Comparison of ENCODE assay signal across 8 cellular contexts in genomic region chr19:7917292-7918061, GRCh38. TPM values are rescaled to one million over a fixed set of nuclear protein-coding genes. Genes with fewer than 3 reads are reported as not detected.
A peak's percentile ranks its signal among the peaks of the same experiment; 100 is the strongest.
DNase-seq lines count a peak whose midpoint lies in the region; ATAC-seq and TF ChIP-seq lines count a peak whose summit lies in the region.

No MANE protein-coding gene starts in this region.

- H3K27ac ChIP-seq in endodermal cell (ENCODE audit: low read depth, low read length): no peak overlapping the region
- H3K27ac ChIP-seq in upper lobe of right lung: peak overlapping the region; percentile 30

- H3K27ac Mint-ChIP-seq in endodermal cell: no peak overlapping the region
- peak overlapping the region in 4 of 10 donors; percentile 43 to 73 (median 60) for H3K27ac Mint-ChIP-seq in naive thymus-derived CD8-positive, alpha-beta T cell

- H3K27me3 ChIP-seq in endodermal cell (ENCODE audit: control insufficient read depth, insufficient read depth, low read length, poor library complexity, severe bottlenecking): peaks cover 44% of the 10 kb centered on the region
- peaks cover 28% of the 10 kb centered on the region for H3K27me3 ChIP-seq in upper lobe of right lung
- H3K27me3 ChIP-seq in MG63: peaks cover 32% of the 10 kb centered on the region

- H3K36me3 Mint-ChIP-seq in endodermal cell (ENCODE audit: low read depth): peaks cover 12% of the 10 kb centered on the region
- H3K36me3 Mint-ChIP-seq in naive thymus-derived CD8-positive, alpha-beta T cell: peaks cover 0 to 23% (median 4%) of the 10 kb centered on the region in 3 donors

- ATAC-seq in naive thymus-derived CD8-positive, alpha-beta T cell: peak; percentile 20 to 35
- ATAC-seq in upper lobe of right lung (no peak), GM19463 (IDR thresholded peaks at IDR 0.05; ENCODE audit: unreplicated experiment) (no peak)

- H3K9me3 Mint-ChIP-seq in endodermal cell: no peaks in the 10 kb centered on the region
- no peaks in the 10 kb centered on the region for H3K9me3 Mint-ChIP-seq in naive thymus-derived CD8-positive, alpha-beta T cell

- H3K36me3 ChIP-seq in endodermal cell (ENCODE audit: control insufficient read depth, insufficient read depth, low read length): peaks cover 5% of the 10 kb centered on the region
- peaks cover 13% of the 10 kb centered on the region for H3K36me3 ChIP-seq in upper lobe of right lung
- peaks cover 14% of the 10 kb centered on the region for H3K36me3 ChIP-seq in MG63

- TF ChIP-seq CTCF in GM12864 (IDR thresholded peaks at IDR 0.05; ENCODE audit: low read depth, low read length, missing control alignments) (peak; percentile 60), endodermal cell (conservative IDR thresholded peaks at IDR 0.05) (peak; percentile 82), upper lobe of right lung (IDR thresholded peaks at IDR 0.05) (peak; percentile 64)

- peaks cover 49% of the 10 kb centered on the region for H3K27me3 Mint-ChIP-seq in endodermal cell (ENCODE audit: insufficient read depth)
- H3K27me3 Mint-ChIP-seq in naive thymus-derived CD8-positive, alpha-beta T cell: peaks cover 11 to 39% (median 18%) of the 10 kb centered on the region in 5 donors

- peak overlapping the region; percentile 20; the same call in 1 of the 2 replicates for H3K4me3 ChIP-seq in GM12864 (ENCODE audit: low read depth, low read length)
- H3K4me3 ChIP-seq in endodermal cell (ENCODE audit: low read length): peak overlapping the region; percentile 47
- peak overlapping the region; percentile 43 for H3K4me3 ChIP-seq in upper lobe of right lung
- H3K4me3 ChIP-seq in MG63: no peak overlapping the region

- POLR2A ChIA-PET in naive thymus-derived CD8-positive, alpha-beta T cell (lab: Charles Lee): interaction anchor here (0.6 to 7.5 kb wide), 6 partner anchors 9 to 299 kb away, joined by 3 to 69 read pairs (median 6); partner anchors contain the start of genes MAP2K7 and TIMM44

- H3K4me1 Mint-ChIP-seq in endodermal cell: peaks cover 6% of the 10 kb centered on the region
- peaks cover 18 to 44% (median 41%) of the 10 kb centered on the region in 4 donors for H3K4me1 Mint-ChIP-seq in naive thymus-derived CD8-positive, alpha-beta T cell

- DNase-seq in GM12864 (ENCODE audit: low read depth) (no peak), NCI-H1930 (lab: John Stamatoyannopoulos, UW) (peak; percentile 39 to 72), activated T-cell treated with anti-CD3 and anti-CD28 coated beads for 1 hour (ENCODE audit: low read depth) (peak; percentile 47), endodermal cell (peak; percentile 88), upper lobe of right lung (peak; percentile 80), MG63 (no peak)
- peak in 6 of 10 donors; percentile 36 to 56 (median 53) for DNase-seq in naive thymus-derived CD8-positive, alpha-beta T cell

- 3 to 4% methylated on average over 15 to 70 of the region's 70 CpGs for WGBS in endodermal cell (ENCODE audit: insufficient coverage in 1 of 2, insufficient read length in 1 of 2), 2 experiments

- H3K4me1 ChIP-seq in endodermal cell (ENCODE audit: control insufficient read depth, insufficient read depth, low read length) (peaks cover 5% of the 10 kb centered on the region), upper lobe of right lung (peaks cover 36% of the 10 kb centered on the region)

- H3K9ac ChIP-seq in endodermal cell (ENCODE audit: extremely low read depth, low read length, poor library complexity, severe bottlenecking): no peak overlapping the region

- peak overlapping the region; percentile 53 for H3K4me3 Mint-ChIP-seq in endodermal cell
- H3K4me3 Mint-ChIP-seq in naive thymus-derived CD8-positive, alpha-beta T cell: peak overlapping the region; percentile 12 to 85 (median 79)

- intact Hi-C loops in upper lobe of right lung (cut with DNase I): no loop called here

- H3K9me3 ChIP-seq in endodermal cell (ENCODE audit: control insufficient read depth, low read length) (no peaks in the 10 kb centered on the region), upper lobe of right lung (no peaks in the 10 kb centered on the region), MG63 (no peaks in the 10 kb centered on the region)

RNA-seq across cellular contexts. Expression of gene SNAPC2, which starts 2.7 kb away (rescaled TPM):
- total RNA-seq in endodermal cell (10 to 100 TPM; 11.9 to 14.2 TPM), upper lobe of right lung (28.9 TPM)
- polyA plus RNA-seq in endodermal cell (2013, experiment 1 of 2): 30.4 TPM
- polyA plus RNA-seq in endodermal cell (2013, experiment 2 of 2): 26.9 TPM
- total RNA-seq in naive thymus-derived CD8-positive, alpha-beta T cell: 10 to 100 TPM; 14.3 to 14.8 TPM
- 10 to 100 TPM; 11.4 to 19.9 (median 12.8) TPM for polyA plus RNA-seq in naive thymus-derived CD8-positive, alpha-beta T cell
- 39.9 and 45.1 TPM in 2 replicates for total RNA-seq in MG63 (2014; rRNA removed; shearing (Covaris generic); ENCODE audit: low replicate concordance)

RNA-seq across cellular contexts. Expression of gene TGFBR3L, which starts 2.8 kb away (rescaled TPM):
- 1 to 10 TPM in 1 of 2 donors, under 1 TPM in 1; 0.84 to 2.2 TPM for total RNA-seq in endodermal cell
- polyA plus RNA-seq in endodermal cell (2013, experiment 1 of 2): 1.3 TPM
- 0.58 TPM for polyA plus RNA-seq in endodermal cell (2013, experiment 2 of 2)
- total RNA-seq in naive thymus-derived CD8-positive, alpha-beta T cell: under 1 TPM; 0.41 to 0.57 TPM
- under 1 TPM in 1 of 3 donors, not detected in 2; 0.60 TPM for polyA plus RNA-seq in naive thymus-derived CD8-positive, alpha-beta T cell
- 1.2 TPM for total RNA-seq in upper lobe of right lung
- total RNA-seq in MG63 (2014; rRNA removed; shearing (Covaris generic); ENCODE audit: low replicate concordance): 0.46 TPM in 1 of 2 replicates, not detected in the other

RNA-seq across cellular contexts. Expression of gene CTXN1, which starts 8.5 kb away (rescaled TPM):
- total RNA-seq in endodermal cell (10 to 100 TPM; 60.1 to 87.2 TPM), upper lobe of right lung (1.2 TPM)
- 104 TPM for polyA plus RNA-seq in endodermal cell (2013, experiment 1 of 2)
- polyA plus RNA-seq in endodermal cell (2013, experiment 2 of 2): 105 TPM
- not detected for total RNA-seq in naive thymus-derived CD8-positive, alpha-beta T cell
- not detected for polyA plus RNA-seq in naive thymus-derived CD8-positive, alpha-beta T cell
- total RNA-seq in MG63 (2014; rRNA removed; shearing (Covaris generic); ENCODE audit: low replicate concordance): 8.5 and 16.2 TPM in 2 replicates

RNA-seq across cellular contexts. Expression of gene MAP2K7, which starts 13.8 kb away (rescaled TPM):
- total RNA-seq in endodermal cell (10 to 100 TPM; 33.4 to 40.0 TPM), upper lobe of right lung (36.4 TPM)
- 34.8 TPM for polyA plus RNA-seq in endodermal cell (2013, experiment 1 of 2)
- polyA plus RNA-seq in endodermal cell (2013, experiment 2 of 2): 32.3 TPM
- total RNA-seq in naive thymus-derived CD8-positive, alpha-beta T cell: 10 to 100 TPM; 85.7 to 86.9 TPM
- polyA plus RNA-seq in naive thymus-derived CD8-positive, alpha-beta T cell: 1 to 10 TPM; 1.8 to 5.1 (median 2.3) TPM
- total RNA-seq in MG63 (2014; rRNA removed; shearing (Covaris generic); ENCODE audit: low replicate concordance): 21.2 and 38.6 TPM in 2 replicates

RNA-seq across cellular contexts. Expression of gene TIMM44, which starts 26.0 kb away (rescaled TPM):
- total RNA-seq in endodermal cell: 10 to 100 TPM; 78.1 to 80.0 TPM
- 50.1 TPM for polyA plus RNA-seq in endodermal cell (2013, experiment 1 of 2)
- 44.7 TPM for polyA plus RNA-seq in endodermal cell (2013, experiment 2 of 2)
- 10 to 100 TPM; 83.1 to 86.9 TPM for total RNA-seq in naive thymus-derived CD8-positive, alpha-beta T cell
- 10 to 100 TPM in 2 of 3 donors, 1 to 10 TPM in 1; 9.9 to 19.7 (median 15.3) TPM for polyA plus RNA-seq in naive thymus-derived CD8-positive, alpha-beta T cell
- 49.8 TPM for total RNA-seq in upper lobe of right lung
- 132 and 210 TPM in 2 replicates for total RNA-seq in MG63 (2014; rRNA removed; shearing (Covaris generic); ENCODE audit: low replicate concordance)

Comparison
In these comparisons a context has a peak if more than half of its experiments do, and no peak if none do; other contexts are left out.
1. DNase-seq: peak in NCI-H1930 (2 of 2), activated T-cell treated with anti-CD3 and anti-CD28 coated beads for 1 hour (single experiment), endodermal cell (single experiment), naive thymus-derived CD8-positive, alpha-beta T cell (6 of 10) and upper lobe of right lung (single experiment); none in GM12864 (single experiment) and MG63 (single experiment).
2. ATAC-seq: peak in naive thymus-derived CD8-positive, alpha-beta T cell (2 of 2); none in upper lobe of right lung (single experiment) and GM19463 (single experiment).
3. Peak in every context shown above with its lines, with median percentiles within 50 percentile points of each other: CTCF ChIP-seq.